In the genomic region with DNA sequence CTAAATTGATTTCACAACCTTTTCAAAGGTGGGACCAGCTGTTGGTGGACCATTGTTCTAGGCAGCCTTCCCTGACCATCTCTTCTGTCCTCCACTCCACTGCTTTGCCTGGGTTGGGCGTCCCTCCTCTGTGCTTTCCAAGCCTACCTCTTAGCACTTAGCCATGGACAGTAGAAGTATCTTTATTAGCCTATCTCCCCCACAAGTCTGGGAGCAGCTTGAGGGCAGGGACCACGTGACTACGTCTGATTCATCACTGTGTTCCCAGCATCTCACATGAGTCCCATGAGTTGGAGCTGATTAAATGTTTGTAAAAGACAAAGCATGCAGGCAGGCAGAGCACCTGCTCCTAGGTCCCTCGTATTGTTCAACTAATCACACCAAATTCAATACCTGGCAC, we compare ENCODE assay signal across 1 cellular context.
TF ChIP-seq lines count a peak whose summit lies in the region.

No MANE protein-coding gene starts in this region.

TF ChIP-seq in HepG2, 621 proteins besides CTCF, POLR2A, EP300 and RAD21 (continues in another document):
- TF ChIP-seq ZNF720 (CRISPR knock-in tag; IDR thresholded peaks at IDR 0.05) = no peak
- TF ChIP-seq SCMH1 (CRISPR knock-in tag; IDR thresholded peaks at IDR 0.05; ENCODE audit: borderline replicate concordance) = no peak
- no peak for TF ChIP-seq ZNF670 (CRISPR knock-in tag; IDR thresholded peaks at IDR 0.05; ENCODE audit: borderline replicate concordance)
- TF ChIP-seq NR1H2 (CRISPR knock-in tag; IDR thresholded peaks at IDR 0.05; ENCODE audit: borderline replicate concordance, low read depth) = no peak
- no peak for TF ChIP-seq ZNF383 (CRISPR knock-in tag; IDR thresholded peaks at IDR 0.05; ENCODE audit: borderline replicate concordance)
- no peak for TF ChIP-seq ZNF549 (CRISPR knock-in tag; IDR thresholded peaks at IDR 0.05)
- TF ChIP-seq ZNF776 (CRISPR knock-in tag; IDR thresholded peaks at IDR 0.05) = no peak
- no peak for TF ChIP-seq ZNF7 (CRISPR knock-in tag; IDR thresholded peaks at IDR 0.05)
- no peak for TF ChIP-seq PTBP1 (IDR thresholded peaks at IDR 0.05; ENCODE audit: low read depth, low read length, poor library complexity, severe bottlenecking)
- TF ChIP-seq, protein P1, sequence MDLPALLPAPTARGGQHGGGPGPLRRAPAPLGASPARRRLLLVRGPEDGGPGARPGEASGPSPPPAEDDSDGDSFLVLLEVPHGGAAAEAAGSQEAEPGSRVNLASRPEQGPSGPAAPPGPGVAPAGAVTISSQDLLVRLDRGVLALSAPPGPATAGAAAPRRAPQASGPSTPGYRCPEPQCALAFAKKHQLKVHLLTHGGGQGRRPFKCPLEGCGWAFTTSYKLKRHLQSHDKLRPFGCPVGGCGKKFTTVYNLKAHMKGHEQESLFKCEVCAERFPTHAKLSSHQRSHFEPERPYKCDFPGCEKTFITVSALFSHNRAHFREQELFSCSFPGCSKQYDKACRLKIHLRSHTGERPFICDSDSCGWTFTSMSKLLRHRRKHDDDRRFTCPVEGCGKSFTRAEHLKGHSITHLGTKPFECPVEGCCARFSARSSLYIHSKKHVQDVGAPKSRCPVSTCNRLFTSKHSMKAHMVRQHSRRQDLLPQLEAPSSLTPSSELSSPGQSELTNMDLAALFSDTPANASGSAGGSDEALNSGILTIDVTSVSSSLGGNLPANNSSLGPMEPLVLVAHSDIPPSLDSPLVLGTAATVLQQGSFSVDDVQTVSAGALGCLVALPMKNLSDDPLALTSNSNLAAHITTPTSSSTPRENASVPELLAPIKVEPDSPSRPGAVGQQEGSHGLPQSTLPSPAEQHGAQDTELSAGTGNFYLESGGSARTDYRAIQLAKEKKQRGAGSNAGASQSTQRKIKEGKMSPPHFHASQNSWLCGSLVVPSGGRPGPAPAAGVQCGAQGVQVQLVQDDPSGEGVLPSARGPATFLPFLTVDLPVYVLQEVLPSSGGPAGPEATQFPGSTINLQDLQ (CRISPR knock-in tag; IDR thresholded peaks at IDR 0.05) = no peak
- no peak for TF ChIP-seq TFAP4 (IDR thresholded peaks at IDR 0.05; ENCODE audit: borderline replicate concordance, low read depth)
- TF ChIP-seq FLYWCH1 (CRISPR knock-in tag; IDR thresholded peaks at IDR 0.05) = no peak
- no peak for TF ChIP-seq HCFC1 (IDR thresholded peaks at IDR 0.05; ENCODE audit: low read depth, low read length)
- TF ChIP-seq TAF15 (IDR thresholded peaks at IDR 0.05; ENCODE audit: low read depth, low read length, poor library complexity, severe bottlenecking) = no peak
- TF ChIP-seq KDM6A (CRISPR knock-in tag; IDR thresholded peaks at IDR 0.05; ENCODE audit: low read depth) = no peak
- 0 out of 2 replicates have a peak, but pooled peaks have one; percentile 16 for TF ChIP-seq ARID3A (IDR thresholded peaks at IDR 0.05; ENCODE audit: low read depth, low read length)
- TF ChIP-seq RAD51 (IDR thresholded peaks at IDR 0.05; ENCODE audit: borderline replicate concordance) = peak; percentile 82; the same call in 1 of the 2 replicates
- TF ChIP-seq SOX5 (CRISPR knock-in tag; IDR thresholded peaks at IDR 0.05; ENCODE audit: borderline replicate concordance) = 0 out of 2 replicates have a peak, but pooled peaks have one; percentile 25
- TF ChIP-seq, protein P2, sequence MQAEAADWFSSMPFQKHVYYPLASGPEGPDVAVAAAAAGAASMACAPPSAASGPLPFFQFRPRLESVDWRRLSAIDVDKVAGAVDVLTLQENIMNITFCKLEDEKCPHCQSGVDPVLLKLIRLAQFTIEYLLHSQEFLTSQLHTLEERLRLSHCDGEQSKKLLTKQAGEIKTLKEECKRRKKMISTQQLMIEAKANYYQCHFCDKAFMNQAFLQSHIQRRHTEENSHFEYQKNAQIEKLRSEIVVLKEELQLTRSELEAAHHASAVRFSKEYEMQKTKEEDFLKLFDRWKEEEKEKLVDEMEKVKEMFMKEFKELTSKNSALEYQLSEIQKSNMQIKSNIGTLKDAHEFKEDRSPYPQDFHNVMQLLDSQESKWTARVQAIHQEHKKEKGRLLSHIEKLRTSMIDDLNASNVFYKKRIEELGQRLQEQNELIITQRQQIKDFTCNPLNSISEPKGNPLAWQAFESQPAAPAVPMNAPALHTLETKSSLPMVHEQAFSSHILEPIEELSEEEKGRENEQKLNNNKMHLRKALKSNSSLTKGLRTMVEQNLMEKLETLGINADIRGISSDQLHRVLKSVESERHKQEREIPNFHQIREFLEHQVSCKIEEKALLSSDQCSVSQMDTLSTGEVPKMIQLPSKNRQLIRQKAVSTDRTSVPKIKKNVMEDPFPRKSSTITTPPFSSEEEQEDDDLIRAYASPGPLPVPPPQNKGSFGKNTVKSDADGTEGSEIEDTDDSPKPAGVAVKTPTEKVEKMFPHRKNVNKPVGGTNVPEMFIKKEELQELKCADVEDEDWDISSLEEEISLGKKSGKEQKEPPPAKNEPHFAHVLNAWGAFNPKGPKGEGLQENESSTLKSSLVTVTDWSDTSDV (CRISPR knock-in tag; IDR thresholded peaks at IDR 0.05) = no peak
- no peak for TF ChIP-seq ZNF484 (CRISPR knock-in tag; IDR thresholded peaks at IDR 0.05; ENCODE audit: borderline replicate concordance, low read depth)
- TF ChIP-seq ZNF256 (CRISPR knock-in tag; conservative IDR thresholded peaks at IDR 0.05) = no peak
- TF ChIP-seq NFE2L1 (CRISPR knock-in tag; IDR thresholded peaks at IDR 0.05; ENCODE audit: borderline replicate concordance) = no peak
- no peak for TF ChIP-seq TOE1 (CRISPR knock-in tag; IDR thresholded peaks at IDR 0.05)
- peak; percentile 82 for TF ChIP-seq USF2 (IDR thresholded peaks at IDR 0.05; ENCODE audit: low read depth, low read length)
- peak; percentile 43; the same call in 1 of the 2 replicates for TF ChIP-seq USF2 (CRISPR knock-in tag; IDR thresholded peaks at IDR 0.05; ENCODE audit: borderline replicate concordance)
- TF ChIP-seq FOSL2 (CRISPR knock-in tag; IDR thresholded peaks at IDR 0.05) = peak; percentile 85
- no peak for TF ChIP-seq SOX13 (IDR thresholded peaks at IDR 0.05)
- TF ChIP-seq SOX13 (CRISPR knock-in tag; conservative IDR thresholded peaks at IDR 0.05 in 1 of 2, IDR thresholded peaks at IDR 0.05 in 1 of 2) = 0 out of 4 replicates have a peak, but pooled peaks of 1 of the 2 experiments have one; percentile 4
- no peak for TF ChIP-seq SYNCRIP (IDR thresholded peaks at IDR 0.05; ENCODE audit: insufficient read depth, low read depth, low read length)
- TF ChIP-seq JUND (CRISPR knock-in tag; IDR thresholded peaks at IDR 0.05) = no peak
- no peak for TF ChIP-seq RNF2 (conservative IDR thresholded peaks at IDR 0.05; ENCODE audit: low read depth)
- TF ChIP-seq, protein P3, sequence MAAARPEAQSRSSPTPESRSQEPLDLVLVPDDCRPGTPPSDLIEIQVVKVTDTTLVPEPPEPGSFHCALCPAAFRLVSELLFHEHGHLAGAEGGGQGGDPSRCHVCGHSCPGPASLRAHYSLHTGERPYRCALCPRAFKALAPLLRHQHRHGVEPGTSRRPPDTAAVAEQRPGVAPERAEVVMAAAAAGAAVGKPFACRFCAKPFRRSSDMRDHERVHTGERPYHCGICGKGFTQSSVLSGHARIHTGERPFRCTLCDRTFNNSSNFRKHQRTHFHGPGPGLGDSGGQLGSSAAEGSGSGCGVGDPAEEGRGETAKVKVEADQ (CRISPR knock-in tag; IDR thresholded peaks at IDR 0.05; ENCODE audit: borderline replicate concordance) = no peak
- no peak for TF ChIP-seq ZNF709 (CRISPR knock-in tag; IDR thresholded peaks at IDR 0.05)
- no peak for TF ChIP-seq ZNF607 (CRISPR knock-in tag; IDR thresholded peaks at IDR 0.05; ENCODE audit: borderline replicate concordance)
- TF ChIP-seq ZNF883 (CRISPR knock-in tag; IDR thresholded peaks at IDR 0.05; ENCODE audit: not compliant biosample characterization) = no peak
- no peak for TF ChIP-seq CENPX (CRISPR knock-in tag; IDR thresholded peaks at IDR 0.05)
- no peak for TF ChIP-seq CBFB (CRISPR knock-in tag; IDR thresholded peaks at IDR 0.05)
- no peak for TF ChIP-seq ZKSCAN1 (IDR thresholded peaks at IDR 0.05; ENCODE audit: low read length)
- TF ChIP-seq CEBPG (CRISPR knock-in tag; IDR thresholded peaks at IDR 0.05) = no peak
- no peak for TF ChIP-seq ZNF331 (CRISPR knock-in tag; IDR thresholded peaks at IDR 0.05)
- no peak for TF ChIP-seq SETDB1 (CRISPR knock-in tag; IDR thresholded peaks at IDR 0.05; ENCODE audit: borderline replicate concordance)
- TF ChIP-seq, protein P4, sequence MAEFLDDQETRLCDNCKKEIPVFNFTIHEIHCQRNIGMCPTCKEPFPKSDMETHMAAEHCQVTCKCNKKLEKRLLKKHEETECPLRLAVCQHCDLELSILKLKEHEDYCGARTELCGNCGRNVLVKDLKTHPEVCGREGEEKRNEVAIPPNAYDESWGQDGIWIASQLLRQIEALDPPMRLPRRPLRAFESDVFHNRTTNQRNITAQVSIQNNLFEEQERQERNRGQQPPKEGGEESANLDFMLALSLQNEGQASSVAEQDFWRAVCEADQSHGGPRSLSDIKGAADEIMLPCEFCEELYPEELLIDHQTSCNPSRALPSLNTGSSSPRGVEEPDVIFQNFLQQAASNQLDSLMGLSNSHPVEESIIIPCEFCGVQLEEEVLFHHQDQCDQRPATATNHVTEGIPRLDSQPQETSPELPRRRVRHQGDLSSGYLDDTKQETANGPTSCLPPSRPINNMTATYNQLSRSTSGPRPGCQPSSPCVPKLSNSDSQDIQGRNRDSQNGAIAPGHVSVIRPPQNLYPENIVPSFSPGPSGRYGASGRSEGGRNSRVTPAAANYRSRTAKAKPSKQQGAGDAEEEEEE (CRISPR knock-in tag; IDR thresholded peaks at IDR 0.05; ENCODE audit: borderline replicate concordance) = no peak
- TF ChIP-seq THAP11 (CRISPR knock-in tag; IDR thresholded peaks at IDR 0.05) = no peak
- no peak for TF ChIP-seq JUN (CRISPR knock-in tag; IDR thresholded peaks at IDR 0.05)
- TF ChIP-seq RARA (CRISPR knock-in tag; IDR thresholded peaks at IDR 0.05) = 0 out of 2 replicates have a peak, but pooled peaks have one; percentile 21
- no peak for TF ChIP-seq GFI1 (CRISPR knock-in tag; IDR thresholded peaks at IDR 0.05; ENCODE audit: borderline replicate concordance)
- peak; percentile 27; the same call in 1 of the 2 replicates for TF ChIP-seq CEBPB (IDR thresholded peaks at IDR 0.05; ENCODE audit: borderline replicate concordance, low read depth, low read length)
- TF ChIP-seq, protein P5, sequence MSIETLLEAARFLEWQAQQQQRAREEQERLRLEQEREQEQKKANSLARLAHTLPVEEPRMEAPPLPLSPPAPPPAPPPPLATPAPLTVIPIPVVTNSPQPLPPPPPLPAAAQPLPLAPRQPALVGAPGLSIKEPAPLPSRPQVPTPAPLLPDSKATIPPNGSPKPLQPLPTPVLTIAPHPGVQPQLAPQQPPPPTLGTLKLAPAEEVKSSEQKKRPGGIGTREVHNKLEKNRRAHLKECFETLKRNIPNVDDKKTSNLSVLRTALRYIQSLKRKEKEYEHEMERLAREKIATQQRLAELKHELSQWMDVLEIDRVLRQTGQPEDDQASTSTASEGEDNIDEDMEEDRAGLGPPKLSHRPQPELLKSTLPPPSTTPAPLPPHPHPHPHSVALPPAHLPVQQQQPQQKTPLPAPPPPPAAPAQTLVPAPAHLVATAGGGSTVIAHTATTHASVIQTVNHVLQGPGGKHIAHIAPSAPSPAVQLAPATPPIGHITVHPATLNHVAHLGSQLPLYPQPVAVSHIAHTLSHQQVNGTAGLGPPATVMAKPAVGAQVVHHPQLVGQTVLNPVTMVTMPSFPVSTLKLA (IDR thresholded peaks at IDR 0.05) = peak; percentile 22; the same call in 1 of the 2 replicates
- TF ChIP-seq CCAR2 (optimal IDR thresholded peaks at IDR 0.05; ENCODE audit: low read depth, low read length) = no peak
- TF ChIP-seq SAP130 (CRISPR knock-in tag; IDR thresholded peaks at IDR 0.05; ENCODE audit: low read depth) = 0 out of 2 replicates have a peak, but pooled peaks have one; percentile 15
- no peak for TF ChIP-seq ASH2L (IDR thresholded peaks at IDR 0.05; ENCODE audit: insufficient read length, low read depth, low read length)
- no peak for TF ChIP-seq ZNF451 (CRISPR knock-in tag; IDR thresholded peaks at IDR 0.05)
- no peak for TF ChIP-seq ZNF747 (CRISPR knock-in tag; IDR thresholded peaks at IDR 0.05; ENCODE audit: borderline replicate concordance)
- no peak for TF ChIP-seq ZNF230 (CRISPR knock-in tag; IDR thresholded peaks at IDR 0.05)
- no peak for TF ChIP-seq CHCHD3 (CRISPR knock-in tag; IDR thresholded peaks at IDR 0.05)
- TF ChIP-seq ZNF629 (CRISPR knock-in tag; conservative IDR thresholded peaks at IDR 0.05) = no peak
- TF ChIP-seq ZKSCAN5 (CRISPR knock-in tag; IDR thresholded peaks at IDR 0.05) = no peak
- no peak for TF ChIP-seq U2AF1 (optimal IDR thresholded peaks at IDR 0.05; ENCODE audit: low read depth, low read length)
